Comparison of ENCODE assay signal across 27 cellular contexts in the genomic region with DNA sequence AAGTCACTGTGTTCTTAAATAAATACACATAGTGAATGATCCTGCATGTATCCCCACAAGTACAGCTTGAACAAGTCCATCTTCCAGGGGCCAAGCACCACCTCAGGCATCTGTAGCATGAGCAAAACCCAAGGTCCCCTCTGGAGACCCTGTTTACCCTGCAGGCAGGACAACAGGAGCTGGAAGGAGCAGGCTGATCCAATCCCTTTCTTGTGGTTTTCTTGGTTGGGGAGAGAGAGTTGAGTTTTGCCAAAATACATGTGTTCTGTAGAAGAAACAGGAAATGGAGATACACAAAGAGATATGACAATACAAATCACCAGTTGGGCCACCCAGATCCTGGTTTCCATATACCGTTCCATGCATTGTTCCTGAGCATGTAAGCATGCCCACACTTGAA.
"Had no signal": no experiment of that assay in that cellular context is flagged by ENCODE, and none has a peak within 500 bp of the region (broad histone marks: within the 10 kb centered on the region; RNA-seq: fewer than 3 reads in every experiment).

No MANE protein-coding gene starts in this region.

- H3K27ac Mint-ChIP-seq: activated naive CD4-positive, alpha-beta T cell treated with anti-CD3 and anti-CD28 coated beads for 36 hours; activated naive CD8-positive, alpha-beta T cell treated with anti-CD3 and anti-CD28 coated beads, Interleukin-2, amount 50 U/mL, for 24 hours; immature natural killer cell; naive B cell; neural progenitor cell; stimulated activated memory B cell treated with anti-CD40 and anti-IgM and Interleukin-4, amounts not matched to agents 10 μg/mL and 1 μg/mL and 100 μg/mL, for 72 hours; type B pancreatic cell had no signal

- H3K36me3 Mint-ChIP-seq: naive B cell; neural progenitor cell; stimulated activated memory B cell treated with anti-CD40 and anti-IgM and Interleukin-4, amounts not matched to agents 10 μg/mL and 1 μg/mL and 100 μg/mL, for 72 hours; type B pancreatic cell had no signal

- H3K4me3 ChIP-seq: heart left ventricle, neural progenitor cell, psoas muscle, smooth muscle cell, uterus had no signal

- H3K4me3 Mint-ChIP-seq: activated naive CD4-positive, alpha-beta T cell treated with anti-CD3 and anti-CD28 coated beads for 36 hours; activated naive CD8-positive, alpha-beta T cell treated with anti-CD3 and anti-CD28 coated beads, Interleukin-2, amount 50 U/mL, for 24 hours; immature natural killer cell; naive B cell; neural progenitor cell; stimulated activated memory B cell treated with anti-CD40 and anti-IgM and Interleukin-4, amounts not matched to agents 10 μg/mL and 1 μg/mL and 100 μg/mL, for 72 hours; stimulated activated naive CD8-positive, alpha-beta T cell treated with anti-CD3 and anti-CD28 coated beads, Interleukin-15, amount 100 ng/mL, for 72 hours; type B pancreatic cell had no signal

- ATAC-seq: activated naive CD8-positive, alpha-beta T cell treated with anti-CD3 and anti-CD28 coated beads, Interleukin-2, amount 50 U/mL, for 24 hours; heart left ventricle; left colon; psoas muscle; stimulated activated memory B cell treated with anti-CD40 and anti-IgM and Interleukin-4, amounts not matched to agents 10 μg/mL and 1 μg/mL and 100 μg/mL, for 72 hours; stimulated activated naive CD8-positive, alpha-beta T cell treated with anti-CD3 and anti-CD28 coated beads, Interleukin-15, amount 100 ng/mL, for 72 hours had no signal

- H3K4me1 Mint-ChIP-seq: naive B cell; neural progenitor cell; stimulated activated memory B cell treated with anti-CD40 and anti-IgM and Interleukin-4, amounts not matched to agents 10 μg/mL and 1 μg/mL and 100 μg/mL, for 72 hours had no signal

- DNase-seq: activated CD4-positive, alpha-beta T cell treated with anti-CD3 and anti-CD28 coated beads for 4 hours; activated effector memory CD4-positive, alpha-beta T cell treated with Interleukin-2 at 50 U/mL for 16 hours; activated naive CD4-positive, alpha-beta T cell treated with anti-CD3 and anti-CD28 coated beads for 36 hours; activated naive CD8-positive, alpha-beta T cell treated with anti-CD3 and anti-CD28 coated beads, Interleukin-2, amount 50 U/mL, for 24 hours; activated T-cell treated with anti-CD3 and anti-CD28 coated beads for 4 hours; amygdala; caudate nucleus; heart left ventricle; hypothalamus; immature natural killer cell; kidney; left colon; mammary epithelial cell; naive B cell; occipital lobe; psoas muscle; stimulated activated CD4-positive, alpha-beta T cell treated with anti-CD3 and anti-CD28 coated beads, Interleukin-1b, Interleukin-23, amount 100 ng/mL, for 48 hours; stimulated activated CD4-positive, alpha-beta T cell treated with anti-CD3 and anti-CD28 coated beads, Interleukin-4, amount 100 ng/mL, for 4 hours; stimulated activated CD8-positive, alpha-beta memory T cell treated with anti-CD3 and anti-CD28 coated beads, Interleukin-4, amount 100 ng/mL, for 48 hours; stimulated activated naive CD8-positive, alpha-beta T cell treated with anti-CD3 and anti-CD28 coated beads, Interleukin-15, amount 100 ng/mL, for 72 hours; substantia nigra; T-helper 9 cell; uterus had no signal

- H3K27me3 Mint-ChIP-seq: activated naive CD8-positive, alpha-beta T cell treated with anti-CD3 and anti-CD28 coated beads, Interleukin-2, amount 50 U/mL, for 24 hours; stimulated activated naive CD8-positive, alpha-beta T cell treated with anti-CD3 and anti-CD28 coated beads, Interleukin-15, amount 100 ng/mL, for 72 hours; type B pancreatic cell had no signal
